In the genomic region with DNA sequence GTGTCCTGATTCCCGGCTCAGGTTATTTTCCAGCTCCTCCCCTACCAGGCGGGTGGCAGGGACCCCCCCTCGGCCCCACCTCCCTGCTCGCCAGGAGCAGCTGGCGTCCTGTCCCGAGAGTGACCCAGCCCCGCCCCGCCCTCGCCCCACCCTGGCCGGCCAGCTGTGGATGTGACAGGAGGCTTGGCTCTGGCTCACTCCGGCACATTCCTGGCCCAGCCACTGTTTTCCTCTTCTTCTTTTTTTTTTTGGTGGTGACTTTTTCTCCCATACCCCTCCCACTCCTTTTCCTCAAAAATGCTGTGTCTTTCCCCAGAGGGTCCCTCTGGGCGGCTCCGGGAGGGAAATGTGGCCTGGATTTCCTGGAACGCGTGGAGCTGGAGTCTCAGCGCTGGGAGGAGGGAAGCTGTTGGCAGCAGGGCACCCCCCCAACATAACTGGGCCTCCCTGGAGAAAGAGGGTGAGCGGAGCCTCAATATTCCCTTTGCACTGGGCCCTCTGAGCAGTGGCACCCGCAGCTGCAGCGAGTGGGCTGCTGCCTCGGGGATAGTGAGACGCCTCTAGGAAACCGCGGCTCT, we compare ENCODE assay signal across 12 cellular contexts. TPM values are rescaled to one million over a fixed set of nuclear protein-coding genes. Genes with fewer than 3 reads are reported as not detected.
DNase-seq lines count a peak whose midpoint lies in the region; ATAC-seq and TF ChIP-seq lines count a peak whose summit lies in the region.
"Had no signal": no experiment of that assay in that cellular context is flagged by ENCODE, and none has a peak within 500 bp of the region (broad histone marks: within the 10 kb centered on the region; RNA-seq: fewer than 3 reads in every experiment).

No MANE protein-coding gene starts in this region.

- H3K27me3 Mint-ChIP-seq in Calu3 (ENCODE audit: unreplicated experiment), result peaks cover 43% of the 10 kb centered on the region

- no peak for TF ChIP-seq EP300 in ovary (IDR thresholded peaks at IDR 0.05)

- TF ChIP-seq POLR2A in ovary (IDR thresholded peaks at IDR 0.05), result no peak

- no peak overlapping the region for H3K27ac Mint-ChIP-seq in Calu3 (ENCODE audit: unreplicated experiment)
- H3K27ac Mint-ChIP-seq: effector memory CD8-positive, alpha-beta T cell had no signal

- H4K20me1 ChIP-seq in PC-9 (ENCODE audit: insufficient read depth), result no peaks in the 10 kb centered on the region

- H3K36me3 ChIP-seq in PC-9 (ENCODE audit: low read depth) (no peaks in the 10 kb centered on the region), ovary (no peaks in the 10 kb centered on the region)

- CTCF ChIA-PET in Calu3 (lab: Charles Lee), result interaction anchor here (0.7 kb wide), 1 partner anchor 125 kb away, joined by 3 read pairs; no protein-coding TSS in a partner anchor
- CTCF ChIA-PET in PC-9 (lab: Charles Lee), result interaction anchor here (0.7 kb wide), 1 partner anchor 196 kb away, joined by 3 read pairs; the partner anchor contains the start of gene SLC52A3

- peaks cover 20% of the 10 kb centered on the region for H3K4me1 Mint-ChIP-seq in Calu3 (ENCODE audit: low read depth, unreplicated experiment)

- TF ChIP-seq CTCF in Calu3 (IDR thresholded peaks at IDR 0.05; ENCODE audit: unreplicated experiment) (no peak), PC-9 (conservative IDR thresholded peaks at IDR 0.05) (no peak), ovary (IDR thresholded peaks at IDR 0.05) (no peak)

- H3K27ac ChIP-seq in PC-9 (no peak overlapping the region), ovary (no peak overlapping the region)

- H3K9me3 Mint-ChIP-seq in Calu3 (ENCODE audit: low read depth, unreplicated experiment), result no peaks in the 10 kb centered on the region
- H3K9me3 Mint-ChIP-seq: effector memory CD8-positive, alpha-beta T cell had no signal

- peaks cover 9% of the 10 kb centered on the region for H3K4me1 ChIP-seq in PC-9 (replicated peaks; ENCODE audit: insufficient read depth)
- H3K4me1 ChIP-seq in ovary (ENCODE audit: insufficient read depth), result no peaks in the 10 kb centered on the region

- DNase-seq in Calu3, result peak; percentile 22
- peak in 1 of 2 experiments; percentile 58 for DNase-seq in PC-9
- peak; percentile 25 for DNase-seq in glomerular visceral epithelial cell (ENCODE audit: extremely low spot score)
- DNase-seq in ovary, result peak; percentile 50 to 75 (median 54)
- no peak for DNase-seq in effector CD4-positive, alpha-beta T cell
- DNase-seq in NCI-H1105 (lab: John Stamatoyannopoulos, UW), result no peak
- DNase-seq: COR-L47; effector memory CD8-positive, alpha-beta T cell; NCI-H187; SW 1271 had no signal

- intact Hi-C loops in Calu3 (cut with micrococcal nuclease; ENCODE audit: unreplicated experiment), result no loop called here
- intact Hi-C loops in PC-9 (cut with micrococcal nuclease; ENCODE audit: unreplicated experiment), result no loop called here
- intact Hi-C loops in ovary (cut with DNase I), result no loop called here

- no peak overlapping the region for H3K4me3 Mint-ChIP-seq in Calu3 (ENCODE audit: low read depth, unreplicated experiment)
- H3K4me3 Mint-ChIP-seq: effector memory CD8-positive, alpha-beta T cell had no signal

- peaks cover 25% of the 10 kb centered on the region for H3K27me3 ChIP-seq in PC-9 (ENCODE audit: insufficient read depth, low read depth)
- H3K27me3 ChIP-seq in ovary, result no peaks in the 10 kb centered on the region

- no peak overlapping the region for H2AFZ ChIP-seq in PC-9

- no peaks in the 10 kb centered on the region for H3K9me2 ChIP-seq in PC-9 (ENCODE audit: insufficient read depth)

- ATAC-seq in GM21381 (IDR thresholded peaks at IDR 0.05; ENCODE audit: unreplicated experiment), result no peak
- ATAC-seq in GM19395 (IDR thresholded peaks at IDR 0.05; ENCODE audit: unreplicated experiment), result no peak
- ATAC-seq: effector memory CD8-positive, alpha-beta T cell had no signal

- no peaks in the 10 kb centered on the region for H3K79me2 ChIP-seq in PC-9 (ENCODE audit: low read depth)

- 2 to 4% (median 2%) methylated on average over 23 of the region's 23 CpGs for WGBS in ovary, 3 donors

- no peaks in the 10 kb centered on the region for H3K9me3 ChIP-seq in PC-9 (ENCODE audit: insufficient read depth, low read depth)
- no peaks in the 10 kb centered on the region for H3K9me3 ChIP-seq in ovary

- H3K4me2 ChIP-seq in PC-9, result peak overlapping the region; percentile 36; the same call in 1 of the 2 replicates

- no peaks in the 10 kb centered on the region for H3K36me3 Mint-ChIP-seq in Calu3 (ENCODE audit: insufficient read depth, unreplicated experiment)

- H3K4me3 ChIP-seq in PC-9 (no peak overlapping the region), ovary (no peak overlapping the region)

- H3F3A ChIP-seq in PC-9 (ENCODE audit: insufficient read depth, low read depth), result peaks cover 7% of the 10 kb centered on the region; the same call in 1 of the 2 replicates

- BruUV-seq in Calu3 (replicated peaks; lab: Mats Ljungman, UMichigan), result no TSS peak
- BruUV-seq in PC-9 (replicated peaks; lab: Mats Ljungman, UMichigan), result no TSS peak

- POLR2A ChIA-PET in PC-9 (lab: Charles Lee; ENCODE audit: unreplicated experiment), result interaction anchor here (0.6 to 0.7 kb wide), 2 partner anchors 167 to 1672 kb away, joined by 3 to 8 read pairs; no protein-coding TSS in a partner anchor

RNA-seq across cellular contexts. Expression of gene CSNK2A1, which starts 28.3 kb away (rescaled TPM):
- total RNA-seq in Calu3 (2022) (110 and 113 TPM in 2 replicates), PC-9 (2021) (187 and 222 TPM in 2 replicates), ovary (100 to 1,000 TPM in 1 of 7 donors, 10 to 100 TPM in 6; 40.9 to 117 (median 95.7) TPM)
- polyA plus RNA-seq in ovary, result 100 to 1,000 TPM in 1 of 2 donors, 10 to 100 TPM in 1; 35.8 to 145 TPM

RNA-seq across cellular contexts. Expression of gene TCF15, which starts 38.3 kb away (rescaled TPM):
- not detected in 2 replicates for total RNA-seq in Calu3 (2022)
- not detected in 2 replicates for total RNA-seq in PC-9 (2021)
- under 1 TPM in 5 of 7 donors, not detected in 2; 0.23 to 0.75 (median 0.33) TPM for total RNA-seq in ovary
- under 1 TPM; 0.15 to 0.18 TPM for polyA plus RNA-seq in ovary

Comparison
In these comparisons a context has a peak if more than half of its experiments do, and no peak if none do; other contexts are left out.
1. DNase-seq: peak in Calu3 (single experiment), glomerular visceral epithelial cell (single experiment) and ovary (5 of 5); none in effector CD4-positive, alpha-beta T cell (single experiment) and NCI-H1105 (single experiment).